In the genomic region with DNA sequence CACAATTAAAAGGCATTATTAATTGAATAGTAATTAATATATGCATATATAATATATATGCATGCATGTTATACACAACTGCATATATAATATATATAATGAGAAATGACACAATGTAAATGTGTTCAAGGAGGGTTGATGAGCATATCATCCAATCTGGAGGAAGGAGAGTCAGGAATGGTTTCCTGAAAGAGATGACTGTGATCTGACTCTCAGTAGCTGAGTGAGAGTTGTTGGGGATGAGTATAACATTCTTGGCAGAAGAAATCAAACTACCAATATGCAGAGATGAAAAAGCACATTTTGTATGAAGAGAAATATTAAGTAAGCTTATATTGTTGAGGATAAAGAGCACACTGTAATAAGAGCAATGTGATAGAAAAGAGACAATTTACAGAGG, we compare ENCODE assay signal across 23 cellular contexts. TPM values are rescaled to one million over a fixed set of nuclear protein-coding genes. Genes with fewer than 3 reads are reported as not detected.
"Had no signal": no experiment of that assay in that cellular context is flagged by ENCODE, and none has a peak within 500 bp of the region (broad histone marks: within the 10 kb centered on the region; RNA-seq: fewer than 3 reads in every experiment).

No MANE protein-coding gene starts in this region.

- H3K27me3 ChIP-seq: breast epithelium, transverse colon, vagina had no signal

- H3K27ac ChIP-seq: breast epithelium, left ventricle myocardium inferior, transverse colon, vagina had no signal

- H3K4me3 ChIP-seq: breast epithelium, left ventricle myocardium inferior, smooth muscle cell, transverse colon, vagina had no signal

- DNase-seq: activated naive CD4-positive, alpha-beta T cell; activated T-cell treated with anti-CD3 and anti-CD28 coated beads for 4 hours; aorta; effector memory CD8-positive, alpha-beta T cell; glutamatergic neuron; hypothalamus; left ventricle myocardium inferior; right cardiac atrium; stimulated activated CD4-positive, alpha-beta T cell treated with anti-CD3 and anti-CD28 coated beads, Interleukin-4, amount 100 ng/mL, for 4 hours; stimulated activated CD8-positive, alpha-beta memory T cell treated with anti-CD3 and anti-CD28 coated beads, Interleukin-4, amount 100 ng/mL, for 48 hours; stimulated activated naive CD4-positive, alpha-beta T cell treated with Interleukin-2 at 50 U/mL for 16 hours; transverse colon had no signal

- H3K9me3 ChIP-seq: breast epithelium, left ventricle myocardium inferior, transverse colon, vagina had no signal

- H3K4me1 ChIP-seq: breast epithelium, left ventricle myocardium inferior, transverse colon, vagina had no signal

- H3K36me3 ChIP-seq: breast epithelium, left ventricle myocardium inferior, transverse colon, vagina had no signal

- H3K4me2 ChIP-seq: smooth muscle cell had no signal

RNA-seq across cellular contexts. Expression of gene F13B, which starts 37.3 kb away (rescaled TPM):
- total RNA-seq: aorta; breast epithelium; cerebellum; epithelial cell of proximal tubule; fibroblast of villous mesenchyme; kidney epithelial cell; left ventricle myocardium inferior; mesenteric fat pad; natural killer cell treated with Interleukin-12 subunit alpha and Interleukin-12 subunit beta and Interleukin-15 and Interleukin-18, amount 100 ng/mL, for 72 hours; progenitor cell of endocrine pancreas; right cardiac atrium; smooth muscle cell; T-helper 2 cell treated with Interferon-gamma antibody and Interleukin-4, amounts not matched to agents 100 ng/mL and 5 ng/mL, for 36 hours; transverse colon; vagina had no signal
- polyA plus RNA-seq: aorta, right cardiac atrium, smooth muscle cell had no signal

RNA-seq across cellular contexts. Expression of gene CFHR5, which starts 52.4 kb away (rescaled TPM):
- total RNA-seq: aorta; breast epithelium; cerebellum; epithelial cell of proximal tubule; fibroblast of villous mesenchyme; kidney epithelial cell; left ventricle myocardium inferior; mesenteric fat pad; natural killer cell treated with Interleukin-12 subunit alpha and Interleukin-12 subunit beta and Interleukin-15 and Interleukin-18, amount 100 ng/mL, for 72 hours; progenitor cell of endocrine pancreas; right cardiac atrium; smooth muscle cell; T-helper 2 cell treated with Interferon-gamma antibody and Interleukin-4, amounts not matched to agents 100 ng/mL and 5 ng/mL, for 36 hours; transverse colon; vagina had no signal
- polyA plus RNA-seq: aorta, right cardiac atrium, smooth muscle cell had no signal
